In genomic region chr15:48060396-48060795, GRCh38 we compare ENCODE assay signal across 26 cellular contexts.
"Had no signal": no experiment of that assay in that cellular context is flagged by ENCODE, and none has a peak within 500 bp of the region (broad histone marks: within the 10 kb centered on the region; RNA-seq: fewer than 3 reads in every experiment).

No MANE protein-coding gene starts in this region.

- H3K4me3 Mint-ChIP-seq: activated CD4-positive, alpha-beta T cell treated with anti-CD3 and anti-CD28 coated beads, Interleukin-2, amount 10 ng/mL, durations not matched to agents 24 days and 14 days; activated CD8-positive, alpha-beta T cell treated with anti-CD3 and anti-CD28 coated beads for 36 hours; activated naive CD8-positive, alpha-beta T cell treated with anti-CD3 and anti-CD28 coated beads for 36 hours; activated T-cell treated with anti-CD3 and anti-CD28 coated beads, Interleukin-2, amount 50 U/mL, for 72 hours; activated T-helper 17 cell treated with anti-CD3 and anti-CD28 coated beads, Interleukin-2, amount 50 U/mL, for 72 hours; T-helper 1 cell treated with Interleukin-12 subunit alpha and Interleukin-12 subunit beta and Interleukin-4 antibody, amounts not matched to agents 30 μg/mL and 1 μg/mL, for 36 hours; T-helper 2 cell treated with Interferon-gamma antibody and Interleukin-4, amounts not matched to agents 5 μg/mL and 100 μg/mL, for 36 hours had no signal

- H3K27ac ChIP-seq: SJCRH30, SK-N-MC had no signal

- DNase-seq: activated CD4-positive, alpha-beta T cell treated with anti-CD3 and anti-CD28 coated beads, Interleukin-2, amount 10 ng/mL, durations not matched to agents 24 days and 14 days; activated CD4-positive, alpha-beta T cell treated with anti-CD3 and anti-CD28 coated beads, Interleukin-2, amount 50 U/mL, for 4 hours; activated CD8-positive, alpha-beta T cell treated with anti-CD3 and anti-CD28 coated beads for 36 hours; activated effector memory CD4-positive, alpha-beta T cell treated with anti-CD3 and anti-CD28 coated beads, Interleukin-2, amount 50 U/mL, for 16 hours; activated naive CD4-positive, alpha-beta T cell; activated naive CD4-positive, alpha-beta T cell treated with anti-CD3 and anti-CD28 coated beads, Interleukin-2, amount 50 U/mL, for 16 hours; activated naive CD8-positive, alpha-beta T cell treated with anti-CD3 and anti-CD28 coated beads for 36 hours; activated T-cell treated with anti-CD3 and anti-CD28 coated beads, Interleukin-2, amount 50 U/mL, for 1 hour; activated T-cell treated with anti-CD3 and anti-CD28 coated beads, Interleukin-2, amount 50 U/mL, for 72 hours; Karpas-422; KBM-7; NCI-H1048; NCI-H1105 treated with DMSO at 0.1 percent for 48 hours; NCI-H1436; NCI-H1694; NCI-H1930; NCI-H2081 treated with DMSO at 0.1 percent for 48 hours; NCI-H345; SHP77; SJCRH30 had no signal

- H3K27me3 ChIP-seq: MG63, SJCRH30 had no signal

- H3K4me1 ChIP-seq: SJCRH30 had no signal

- H3K36me3 ChIP-seq: MG63, SJCRH30 had no signal

- H3K9me3 ChIP-seq: MG63, SJCRH30 had no signal

- H3K27me3 Mint-ChIP-seq: activated CD4-positive, alpha-beta T cell treated with anti-CD3 and anti-CD28 coated beads, Interleukin-2, amount 10 ng/mL, durations not matched to agents 24 days and 14 days; activated CD8-positive, alpha-beta T cell treated with anti-CD3 and anti-CD28 coated beads for 36 hours had no signal

- H3K4me3 ChIP-seq: SJCRH30, SK-N-MC had no signal

- H3K4me1 Mint-ChIP-seq: activated naive CD8-positive, alpha-beta T cell treated with anti-CD3 and anti-CD28 coated beads for 36 hours; activated T-helper 17 cell treated with anti-CD3 and anti-CD28 coated beads, Interleukin-2, amount 50 U/mL, for 72 hours had no signal

- H3K9me3 Mint-ChIP-seq: activated T-helper 17 cell treated with anti-CD3 and anti-CD28 coated beads, Interleukin-2, amount 50 U/mL, for 72 hours; T-helper 1 cell treated with Interleukin-12 subunit alpha and Interleukin-12 subunit beta and Interleukin-4 antibody, amounts not matched to agents 30 μg/mL and 1 μg/mL, for 36 hours; T-helper 2 cell treated with Interferon-gamma antibody and Interleukin-4, amounts not matched to agents 5 μg/mL and 100 μg/mL, for 36 hours had no signal

- H3K27ac Mint-ChIP-seq: activated CD4-positive, alpha-beta T cell treated with anti-CD3 and anti-CD28 coated beads, Interleukin-2, amount 10 ng/mL, durations not matched to agents 24 days and 14 days; activated CD8-positive, alpha-beta T cell treated with anti-CD3 and anti-CD28 coated beads for 36 hours; activated naive CD8-positive, alpha-beta T cell treated with anti-CD3 and anti-CD28 coated beads for 36 hours; activated T-cell treated with anti-CD3 and anti-CD28 coated beads, Interleukin-2, amount 50 U/mL, for 72 hours; activated T-helper 17 cell treated with anti-CD3 and anti-CD28 coated beads, Interleukin-2, amount 50 U/mL, for 72 hours; T-helper 1 cell treated with Interleukin-12 subunit alpha and Interleukin-12 subunit beta and Interleukin-4 antibody, amounts not matched to agents 30 μg/mL and 1 μg/mL, for 36 hours; T-helper 2 cell treated with Interferon-gamma antibody and Interleukin-4, amounts not matched to agents 5 μg/mL and 100 μg/mL, for 36 hours had no signal

- H3K36me3 Mint-ChIP-seq: activated naive CD8-positive, alpha-beta T cell treated with anti-CD3 and anti-CD28 coated beads for 36 hours had no signal

- ATAC-seq: activated CD8-positive, alpha-beta T cell treated with anti-CD3 and anti-CD28 coated beads for 36 hours; activated T-cell treated with anti-CD3 and anti-CD28 coated beads, Interleukin-2, amount 50 U/mL, for 72 hours; activated T-helper 17 cell treated with anti-CD3 and anti-CD28 coated beads, Interleukin-2, amount 50 U/mL, for 72 hours; Panc1 had no signal
